8 cellular contexts compared by ENCODE assay signal in genomic region chr1:215526147-215526845, GRCh38. TPM values are rescaled to one million over a fixed set of nuclear protein-coding genes. Genes with fewer than 3 reads are reported as not detected.
DNase-seq lines count a peak whose midpoint lies in the region; ATAC-seq and TF ChIP-seq lines count a peak whose summit lies in the region.

No MANE protein-coding gene starts in this region.

- DNase-seq in ELR (ENCODE audit: low read depth) (peak; percentile 65), NAMALWA (ENCODE audit: low spot score) (peak; percentile 68), SHP77 treated with DMSO at 0.1 percent for 48 hours (lab: John Stamatoyannopoulos, UW) (peak; percentile 18), fibroblast of the aortic adventitia (ENCODE audit: low read depth) (peak; percentile 80), retinal pigment epithelial cell (ENCODE audit: low read depth) (no peak)
- no peak for DNase-seq in activated CD4-positive, CD25-positive, alpha-beta regulatory T cell (lab: John Stamatoyannopoulos, UW)

- ATAC-seq in GM21619 (IDR thresholded peaks at IDR 0.05; ENCODE audit: unreplicated experiment) (peak; percentile 57), HG02840 (IDR thresholded peaks at IDR 0.05; ENCODE audit: low FRiP score, unreplicated experiment) (no peak)

- H3K4me3 ChIP-seq in fibroblast of the aortic adventitia (ENCODE audit: low read depth, low read length) (no peak overlapping the region), retinal pigment epithelial cell (ENCODE audit: low read length) (no peak overlapping the region)

- TF ChIP-seq CTCF in fibroblast of the aortic adventitia (IDR thresholded peaks at IDR 0.05; ENCODE audit: insufficient read depth, low read length) (peak; percentile 51), retinal pigment epithelial cell (conservative IDR thresholded peaks at IDR 0.05; ENCODE audit: low read depth, low read length) (peak; percentile 50)

RNA-seq across cellular contexts. Expression of gene KCTD3, which starts 40.8 kb away (rescaled TPM):
- total RNA-seq in fibroblast of the aortic adventitia (ENCODE audit: low replicate concordance), result 45.6 and 68.1 TPM in 2 replicates

Comparison
In these comparisons a context has a peak if more than half of its experiments do, and no peak if none do; other contexts are left out.
1. DNase-seq: peak in ELR (single experiment), NAMALWA (single experiment), SHP77 treated with DMSO at 0.1 percent for 48 hours (single experiment) and fibroblast of the aortic adventitia (single experiment); none in retinal pigment epithelial cell (single experiment) and activated CD4-positive, CD25-positive, alpha-beta regulatory T cell (0 of 4).